ENCODE assay signal across 13 cellular contexts in genomic region chr14:74834682-74835392, GRCh38. TPM values are rescaled to one million over a fixed set of nuclear protein-coding genes. Genes with fewer than 3 reads are reported as not detected.
A peak's percentile ranks its signal among the peaks of the same experiment; 100 is the strongest.
DNase-seq lines count a peak whose midpoint lies in the region; ATAC-seq lines count a peak whose summit lies in the region.
"Had no signal": no experiment of that assay in that cellular context is flagged by ENCODE, and none has a peak within 500 bp of the region (broad histone marks: within the 10 kb centered on the region; RNA-seq: fewer than 3 reads in every experiment).

No MANE protein-coding gene starts in this region.

- peaks cover 9% of the 10 kb centered on the region for H3K36me3 Mint-ChIP-seq in activated naive CD8-positive, alpha-beta T cell

- H3K27me3 Mint-ChIP-seq in activated naive CD8-positive, alpha-beta T cell = no peaks in the 10 kb centered on the region

- H3K4me3 Mint-ChIP-seq in activated naive CD8-positive, alpha-beta T cell = peak overlapping the region; percentile 31

- H3K9me3 ChIP-seq in GM23248 (ENCODE audit: low read depth) = no peaks in the 10 kb centered on the region
- H3K9me3 ChIP-seq: lower lobe of right lung, ovary had no signal

- no peaks in the 10 kb centered on the region for H3K79me2 ChIP-seq in GM23248 (ENCODE audit: insufficient read depth)

- H2AFZ ChIP-seq in GM23248 = no peak overlapping the region

- WGBS in GM23248 (ENCODE audit: low coverage in 1 of 2, low lambda C conversion rate in 2 of 2, missing lambda C conversion rate in 2 of 2), 2 experiments = 75 to 78% methylated on average over 5 of the region's 5 CpGs

- in situ Hi-C loops in ACHN (cut with HindIII; ENCODE audit: low pct_ligation_motif_present, low pct_unique_long_range_greater_than_20kb, low sequenced_read_pairs) (no loop called here), GM23248 (cut with MboI) (no loop called here)

- H3K36me3 ChIP-seq in GM23248 (ENCODE audit: low read depth) = peaks cover 29% of the 10 kb centered on the region
- H3K36me3 ChIP-seq: ovary had no signal

- no peaks in the 10 kb centered on the region for H3K9me2 ChIP-seq in GM23248 (ENCODE audit: insufficient read depth)

- H3K9ac ChIP-seq in GM23248 = no peak overlapping the region

- ATAC-seq in left lobe of liver = peak; percentile 39
- no peak for ATAC-seq in HG03460 (IDR thresholded peaks at IDR 0.05; ENCODE audit: unreplicated experiment)
- ATAC-seq in HG03439 (IDR thresholded peaks at IDR 0.05; ENCODE audit: unreplicated experiment) = no peak
- ATAC-seq: lower lobe of right lung had no signal

- H3K4me3 ChIP-seq in GM23248 = no peak overlapping the region
- H3K4me3 ChIP-seq: lower lobe of right lung, ovary had no signal

- H3K27ac Mint-ChIP-seq in activated naive CD8-positive, alpha-beta T cell = peak overlapping the region; percentile 97

- no peaks in the 10 kb centered on the region for H3K9me3 Mint-ChIP-seq in activated naive CD8-positive, alpha-beta T cell (ENCODE audit: low read depth)

- H3K27ac ChIP-seq in GM23248 = no peak overlapping the region; the same call in 1 of the 2 replicates
- H3K27ac ChIP-seq: lower lobe of right lung, ovary had no signal

- peaks cover 18% of the 10 kb centered on the region for H3K4me1 ChIP-seq in GM23248 (ENCODE audit: insufficient read depth)

- peaks cover 56% of the 10 kb centered on the region for H3K4me1 Mint-ChIP-seq in activated naive CD8-positive, alpha-beta T cell (ENCODE audit: low read depth)

- no peak overlapping the region for H3K4me2 ChIP-seq in GM23248 (ENCODE audit: unreplicated experiment)

- no peaks in the 10 kb centered on the region for H4K20me1 ChIP-seq in GM23248 (ENCODE audit: insufficient read depth)

- peaks cover 27% of the 10 kb centered on the region for H3F3A ChIP-seq in GM23248 (ENCODE audit: insufficient read depth)

- no peaks in the 10 kb centered on the region for H3K27me3 ChIP-seq in GM23248 (replicated peaks; ENCODE audit: insufficient read depth)
- H3K27me3 ChIP-seq: ovary had no signal

- peak; percentile 39 for DNase-seq in ACHN
- peak; percentile 18 for DNase-seq in GM23248
- DNase-seq in left lobe of liver (ENCODE audit: low spot score) = no peak
- DNase-seq in GM19238 (ENCODE audit: insufficient read length, low spot score) = no peak
- no peak for DNase-seq in epidermal melanocyte (ENCODE audit: insufficient read length, low spot score)
- DNase-seq: activated CD4-positive, alpha-beta T cell treated with anti-CD3 and anti-CD28 coated beads, Interleukin-2, amount 50 U/mL, for 1 hour; amniotic stem cell; lower lobe of right lung; ovary had no signal

RNA-seq across cellular contexts. Expression of gene PROX2, which starts 41.1 kb away (rescaled TPM):
- not detected in 2 replicates for total RNA-seq in GM23248 (2014; rRNA removed; shearing (Covaris generic))
- 0.05 TPM in 1 of 2 replicates, not detected in the other for polyA plus RNA-seq in GM23248 (2016; fragmentation: Nextera tagmentation; extraction: Ambion mirVana)
- total RNA-seq in left lobe of liver = not detected
- total RNA-seq: dermis microvascular lymphatic vessel endothelial cell, ovary had no signal
- polyA plus RNA-seq: ovary had no signal

RNA-seq across cellular contexts. Expression of gene DLST, which starts 46.9 kb away (rescaled TPM):
- 60.8 and 88.1 TPM in 2 replicates for total RNA-seq in GM23248 (2014; rRNA removed; shearing (Covaris generic))
- 11.8 and 12.4 TPM in 2 replicates for polyA plus RNA-seq in GM23248 (2016; fragmentation: Nextera tagmentation; extraction: Ambion mirVana)
- 65.6 TPM for total RNA-seq in left lobe of liver

Comparison
In these comparisons a context has a peak if more than half of its experiments do, and no peak if none do; other contexts are left out.
1. DNase-seq: peak in ACHN (single experiment) and GM23248 (single experiment); none in left lobe of liver (single experiment), GM19238 (single experiment) and epidermal melanocyte (single experiment).